ENCODE assay signal across 40 cellular contexts in genomic region chr1:210751911-210752310, GRCh38.
"Had no signal": no experiment of that assay in that cellular context is flagged by ENCODE, and none has a peak within 500 bp of the region (broad histone marks: within the 10 kb centered on the region; RNA-seq: fewer than 3 reads in every experiment).

No MANE protein-coding gene starts in this region.

- H3K9me3 ChIP-seq: adrenal gland, ascending aorta, body of pancreas, breast epithelium had no signal

- H3K36me3 ChIP-seq: adrenal gland, ascending aorta, brain microvascular endothelial cell, breast epithelium, cardiac muscle cell had no signal

- H3K4me1 ChIP-seq: adrenal gland, ascending aorta, body of pancreas, breast epithelium had no signal

- DNase-seq: activated effector memory CD4-positive, alpha-beta T cell treated with anti-CD3 and anti-CD28 coated beads, Interleukin-2, amount 50 U/mL, for 16 hours; activated effector memory CD4-positive, alpha-beta T cell treated with Interleukin-2 at 50 U/mL for 16 hours; activated gamma-delta T cell; activated gamma-delta T cell treated with Interleukin-2 at 50 U/mL for 16 hours; activated naive CD4-positive, alpha-beta T cell; activated naive CD4-positive, alpha-beta T cell treated with anti-CD3 and anti-CD28 coated beads for 36 hours; activated naive CD4-positive, alpha-beta T cell treated with anti-CD3 and anti-CD28 coated beads, Interleukin-2, amount 10 ng/mL, durations not matched to agents 7 days and 5 days; activated naive CD4-positive, alpha-beta T cell treated with anti-CD3 and anti-CD28 coated beads, Interleukin-2, amount 50 U/mL, for 16 hours; activated naive CD4-positive, alpha-beta T cell treated with Interleukin-2 at 50 U/mL for 16 hours; activated naive CD8-positive, alpha-beta T cell treated with anti-CD3 and anti-CD28 coated beads for 36 hours; activated naive CD8-positive, alpha-beta T cell treated with anti-CD3 and anti-CD28 coated beads, Interleukin-2, amount 10 ng/mL, durations not matched to agents 7 days and 5 days; activated naive CD8-positive, alpha-beta T cell treated with anti-CD3 and anti-CD28 coated beads, Interleukin-2, amount 50 U/mL, for 24 hours; activated T-cell treated with anti-CD3 and anti-CD28 coated beads, Interleukin-2, amount 50 U/mL, for 1 hour; activated T-cell treated with anti-CD3 and anti-CD28 coated beads, Interleukin-2, amount 50 U/mL, for 24 hours; activated T-cell treated with anti-CD3 and anti-CD28 coated beads, Interleukin-2, amount 50 U/mL, for 4 hours; activated T-cell treated with anti-CD3 and anti-CD28 coated beads, Interleukin-2, amount 50 U/mL, for 48 hours; activated T-cell treated with anti-CD3 and anti-CD28 coated beads, Interleukin-2, amount 50 U/mL, for 72 hours; adrenal gland; amniotic stem cell; amygdala; anterior cingulate cortex; aorta; body of pancreas; brain microvascular endothelial cell; caudate nucleus; central memory CD4-positive, alpha-beta T cell; cerebellar nuclear complex had no signal

- FAIRE-seq: astrocyte, bronchial epithelial cell had no signal

- ATAC-seq: activated naive CD4-positive, alpha-beta T cell treated with anti-CD3 and anti-CD28 coated beads, Interleukin-2, amount 50 U/mL, for 72 hours; activated naive CD8-positive, alpha-beta T cell treated with anti-CD3 and anti-CD28 coated beads, Interleukin-2, amount 50 U/mL, for 24 hours; activated T-cell treated with anti-CD3 and anti-CD28 coated beads, Interleukin-2, amount 50 U/mL, for 4 hours; activated T-cell treated with anti-CD3 and anti-CD28 coated beads, Interleukin-2, amount 50 U/mL, for 72 hours; activated T-helper 17 cell treated with anti-CD3 and anti-CD28 coated beads, Interleukin-2, amount 50 U/mL, for 72 hours; body of pancreas had no signal

- H3K4me3 Mint-ChIP-seq: activated naive CD4-positive, alpha-beta T cell treated with anti-CD3 and anti-CD28 coated beads for 36 hours; activated naive CD4-positive, alpha-beta T cell treated with anti-CD3 and anti-CD28 coated beads, Interleukin-2, amount 10 ng/mL, durations not matched to agents 7 days and 5 days; activated naive CD4-positive, alpha-beta T cell treated with anti-CD3 and anti-CD28 coated beads, Interleukin-2, amount 50 U/mL, for 24 hours; activated naive CD8-positive, alpha-beta T cell; activated naive CD8-positive, alpha-beta T cell treated with anti-CD3 and anti-CD28 coated beads for 36 hours; activated naive CD8-positive, alpha-beta T cell treated with anti-CD3 and anti-CD28 coated beads, Interleukin-2, amount 10 ng/mL, durations not matched to agents 7 days and 5 days; activated naive CD8-positive, alpha-beta T cell treated with anti-CD3 and anti-CD28 coated beads, Interleukin-2, amount 50 U/mL, for 24 hours; activated T-cell treated with anti-CD3 and anti-CD28 coated beads, Interleukin-2, amount 50 U/mL, for 24 hours; activated T-cell treated with anti-CD3 and anti-CD28 coated beads, Interleukin-2, amount 50 U/mL, for 4 hours; activated T-cell treated with anti-CD3 and anti-CD28 coated beads, Interleukin-2, amount 50 U/mL, for 72 hours; activated T-helper 1 cell treated with anti-CD3 and anti-CD28 coated beads, Interleukin-12 subunit alpha, Interleukin-12 subunit beta, Interleukin-2, Interleukin-4 antibody, amounts not matched to agents 30 ng/mL and 10 ng/mL and 1 ng/mL, durations not matched to agents 14 hours and 24 hours and 36 hours; activated T-helper 17 cell treated with anti-CD3 and anti-CD28 coated beads, Interleukin-2, amount 50 U/mL, for 72 hours; brain; central memory CD8-positive, alpha-beta T cell had no signal

- H3K27me3 ChIP-seq: adrenal gland, ascending aorta, body of pancreas, brain microvascular endothelial cell, breast epithelium, cardiac muscle cell had no signal

- H3K9me3 Mint-ChIP-seq: activated naive CD4-positive, alpha-beta T cell treated with anti-CD3 and anti-CD28 coated beads for 36 hours; activated naive CD4-positive, alpha-beta T cell treated with anti-CD3 and anti-CD28 coated beads, Interleukin-2, amount 10 ng/mL, durations not matched to agents 7 days and 5 days; activated naive CD4-positive, alpha-beta T cell treated with anti-CD3 and anti-CD28 coated beads, Interleukin-2, amount 50 U/mL, for 24 hours; activated naive CD4-positive, alpha-beta T cell treated with anti-CD3 and anti-CD28 coated beads, Interleukin-2, amount 50 U/mL, for 72 hours; activated naive CD8-positive, alpha-beta T cell treated with anti-CD3 and anti-CD28 coated beads for 36 hours; activated naive CD8-positive, alpha-beta T cell treated with anti-CD3 and anti-CD28 coated beads, Interleukin-2, amount 10 ng/mL, durations not matched to agents 7 days and 5 days; activated naive CD8-positive, alpha-beta T cell treated with anti-CD3 and anti-CD28 coated beads, Interleukin-2, amount 50 U/mL, for 24 hours; activated T-cell treated with anti-CD3 and anti-CD28 coated beads, Interleukin-2, amount 50 U/mL, for 24 hours; activated T-cell treated with anti-CD3 and anti-CD28 coated beads, Interleukin-2, amount 50 U/mL, for 4 hours; activated T-cell treated with anti-CD3 and anti-CD28 coated beads, Interleukin-2, amount 50 U/mL, for 72 hours; activated T-helper 1 cell treated with anti-CD3 and anti-CD28 coated beads, Interleukin-12 subunit alpha, Interleukin-12 subunit beta, Interleukin-2, Interleukin-4 antibody, amounts not matched to agents 30 ng/mL and 10 ng/mL and 1 ng/mL, durations not matched to agents 14 hours and 24 hours and 36 hours; activated T-helper 17 cell treated with anti-CD3 and anti-CD28 coated beads, Interleukin-2, amount 50 U/mL, for 72 hours; activated T-helper 2 cell treated with anti-CD3 and anti-CD28 coated beads, Interferon-gamma antibody, Interleukin-2, Interleukin-4, amounts not matched to agents 10 μg/mL and 5 μg/mL and 100 μg/mL, durations not matched to agents 14 hours and 24 hours and 36 hours; central memory CD8-positive, alpha-beta T cell had no signal

- H3K27ac ChIP-seq: adrenal gland, ascending aorta, body of pancreas, brain microvascular endothelial cell, breast epithelium, cardiac muscle cell had no signal

- H3K4me1 Mint-ChIP-seq: activated naive CD4-positive, alpha-beta T cell treated with anti-CD3 and anti-CD28 coated beads, Interleukin-2, amount 10 ng/mL, durations not matched to agents 7 days and 5 days; activated naive CD4-positive, alpha-beta T cell treated with anti-CD3 and anti-CD28 coated beads, Interleukin-2, amount 50 U/mL, for 24 hours; activated naive CD8-positive, alpha-beta T cell treated with anti-CD3 and anti-CD28 coated beads for 36 hours; activated naive CD8-positive, alpha-beta T cell treated with anti-CD3 and anti-CD28 coated beads, Interleukin-2, amount 10 ng/mL, durations not matched to agents 7 days and 5 days; activated naive CD8-positive, alpha-beta T cell treated with anti-CD3 and anti-CD28 coated beads, Interleukin-2, amount 50 U/mL, for 24 hours; activated T-helper 17 cell treated with anti-CD3 and anti-CD28 coated beads, Interleukin-2, amount 50 U/mL, for 72 hours; central memory CD8-positive, alpha-beta T cell had no signal

- H3K27ac Mint-ChIP-seq: activated naive CD4-positive, alpha-beta T cell treated with anti-CD3 and anti-CD28 coated beads for 36 hours; activated naive CD4-positive, alpha-beta T cell treated with anti-CD3 and anti-CD28 coated beads, Interleukin-2, amount 10 ng/mL, durations not matched to agents 7 days and 5 days; activated naive CD4-positive, alpha-beta T cell treated with anti-CD3 and anti-CD28 coated beads, Interleukin-2, amount 50 U/mL, for 24 hours; activated naive CD4-positive, alpha-beta T cell treated with anti-CD3 and anti-CD28 coated beads, Interleukin-2, amount 50 U/mL, for 72 hours; activated naive CD8-positive, alpha-beta T cell; activated naive CD8-positive, alpha-beta T cell treated with anti-CD3 and anti-CD28 coated beads for 36 hours; activated naive CD8-positive, alpha-beta T cell treated with anti-CD3 and anti-CD28 coated beads, Interleukin-2, amount 10 ng/mL, durations not matched to agents 7 days and 5 days; activated naive CD8-positive, alpha-beta T cell treated with anti-CD3 and anti-CD28 coated beads, Interleukin-2, amount 50 U/mL, for 24 hours; activated T-cell treated with anti-CD3 and anti-CD28 coated beads, Interleukin-2, amount 50 U/mL, for 24 hours; activated T-cell treated with anti-CD3 and anti-CD28 coated beads, Interleukin-2, amount 50 U/mL, for 72 hours; activated T-helper 1 cell treated with anti-CD3 and anti-CD28 coated beads, Interleukin-12 subunit alpha, Interleukin-12 subunit beta, Interleukin-2, Interleukin-4 antibody, amounts not matched to agents 30 ng/mL and 10 ng/mL and 1 ng/mL, durations not matched to agents 14 hours and 24 hours and 36 hours; activated T-helper 17 cell treated with anti-CD3 and anti-CD28 coated beads, Interleukin-2, amount 50 U/mL, for 72 hours; activated T-helper 2 cell treated with anti-CD3 and anti-CD28 coated beads, Interferon-gamma antibody, Interleukin-2, Interleukin-4, amounts not matched to agents 10 μg/mL and 5 μg/mL and 100 μg/mL, durations not matched to agents 14 hours and 24 hours and 36 hours had no signal

- H3K4me3 ChIP-seq: adrenal gland, ascending aorta, body of pancreas, breast epithelium, cardiac muscle cell had no signal

- H3K36me3 Mint-ChIP-seq: activated naive CD4-positive, alpha-beta T cell treated with anti-CD3 and anti-CD28 coated beads, Interleukin-2, amount 10 ng/mL, durations not matched to agents 7 days and 5 days; activated naive CD4-positive, alpha-beta T cell treated with anti-CD3 and anti-CD28 coated beads, Interleukin-2, amount 50 U/mL, for 24 hours; activated naive CD4-positive, alpha-beta T cell treated with anti-CD3 and anti-CD28 coated beads, Interleukin-2, amount 50 U/mL, for 72 hours; activated naive CD8-positive, alpha-beta T cell; activated naive CD8-positive, alpha-beta T cell treated with anti-CD3 and anti-CD28 coated beads for 36 hours; activated naive CD8-positive, alpha-beta T cell treated with anti-CD3 and anti-CD28 coated beads, Interleukin-2, amount 10 ng/mL, durations not matched to agents 7 days and 5 days; brain had no signal
